8 cellular contexts compared by ENCODE assay signal in genomic region chr6:134173936-134174789, GRCh38.
DNase-seq lines count a peak whose midpoint lies in the region; ATAC-seq and TF ChIP-seq lines count a peak whose summit lies in the region.

No MANE protein-coding gene starts in this region.

- TF ChIP-seq CTCF in tibial artery (IDR thresholded peaks at IDR 0.05): peak; percentile 79 to 84

- H3K27me3 ChIP-seq in adipocyte (replicated peaks; ENCODE audit: control insufficient read depth, insufficient read depth, low read length): no peaks in the 10 kb centered on the region
- H3K27me3 ChIP-seq in trophoblast cell (ENCODE audit: insufficient read depth, low read length): no peaks in the 10 kb centered on the region
- no peaks in the 10 kb centered on the region for H3K27me3 ChIP-seq in tibial artery

- no peaks in the 10 kb centered on the region for H3K9me3 ChIP-seq in adipocyte (ENCODE audit: control insufficient read depth, low read length)
- no peaks in the 10 kb centered on the region for H3K9me3 ChIP-seq in trophoblast cell (ENCODE audit: insufficient read depth, low read depth, low read length)
- H3K9me3 ChIP-seq in tibial artery: no peaks in the 10 kb centered on the region

- H2BK120ac ChIP-seq in trophoblast cell (ENCODE audit: insufficient read depth, low read length, poor library complexity): no peak overlapping the region

- peak overlapping the region; percentile 94 for H3K4me3 ChIP-seq in adipocyte (ENCODE audit: low read length)
- H3K4me3 ChIP-seq in trophoblast cell (ENCODE audit: low read depth, low read length): peak overlapping the region; percentile 80
- peak overlapping the region; percentile 80 to 90 for H3K4me3 ChIP-seq in tibial artery

- ATAC-seq in GM21528 (IDR thresholded peaks at IDR 0.05; ENCODE audit: low FRiP score, unreplicated experiment): peak; percentile 30

- H3K4me2 ChIP-seq in trophoblast cell (ENCODE audit: low read length): peak overlapping the region; percentile 98

- H3K79me2 ChIP-seq in trophoblast cell (ENCODE audit: control insufficient read depth, insufficient read depth, low read length, poor library complexity): peaks cover 10% of the 10 kb centered on the region

- no peak overlapping the region for H3K18ac ChIP-seq in trophoblast cell (ENCODE audit: low read length)

- H2BK12ac ChIP-seq in trophoblast cell (ENCODE audit: low read length): no peak overlapping the region

- peak overlapping the region; percentile 51 for H2AFZ ChIP-seq in trophoblast cell (ENCODE audit: insufficient read depth, low read length, poor library complexity)

- WGBS in trophoblast cell (ENCODE audit: extremely low coverage, insufficient coverage, insufficient read length): no CpG with 5 or more reads among the region's 24 CpGs

- H2AK5ac ChIP-seq in trophoblast cell (ENCODE audit: low read length): no peak overlapping the region

- no peak overlapping the region for H3K23ac ChIP-seq in trophoblast cell (ENCODE audit: low read length)

- no peak overlapping the region for H4K12ac ChIP-seq in trophoblast cell (ENCODE audit: low read depth, low read length)

- peaks cover 18% of the 10 kb centered on the region for H3K79me1 ChIP-seq in trophoblast cell (ENCODE audit: low read length)

- H4K8ac ChIP-seq in trophoblast cell (ENCODE audit: low read depth, low read length): no peak overlapping the region

- peaks cover 44% of the 10 kb centered on the region for H3K36me3 ChIP-seq in adipocyte (ENCODE audit: control insufficient read depth, insufficient read depth, low read length, severe bottlenecking)
- peaks cover 9 to 19% of the 10 kb centered on the region in 2 experiments for H3K36me3 ChIP-seq in trophoblast cell (ENCODE audit: control insufficient read depth in 1 of 2, insufficient read depth in 2 of 2, low read length in 2 of 2)
- peaks cover 27 to 41% (median 33%) of the 10 kb centered on the region in 3 donors for H3K36me3 ChIP-seq in tibial artery

- H2BK5ac ChIP-seq in trophoblast cell (ENCODE audit: low read depth, low read length, poor library complexity): no peak overlapping the region

- peaks cover 42% of the 10 kb centered on the region for H3K4me1 ChIP-seq in adipocyte (ENCODE audit: control insufficient read depth, insufficient read depth, low read length)
- peaks cover 8% of the 10 kb centered on the region in 2 experiments for H3K4me1 ChIP-seq in trophoblast cell (ENCODE audit: control insufficient read depth in 1 of 2, insufficient read depth in 2 of 2, low read length in 2 of 2)
- peaks cover 0 to 32% (median 20%) of the 10 kb centered on the region in 4 donors for H3K4me1 ChIP-seq in tibial artery

- intact Hi-C loops in cardiac septum (cut with DNase I): loop anchor here (1.0 to 10.0 kb wide), 7 partner anchors 169 to 763 kb away; no protein-coding TSS in a partner anchor
- intact Hi-C loops in tibial artery (cut with DNase I; ENCODE audit: low total_unique reads): loop anchor here (1.0 to 10.0 kb wide), 3 partner anchors 201 to 648 kb away; no protein-coding TSS in a partner anchor

- no peak overlapping the region for H3K14ac ChIP-seq in trophoblast cell (ENCODE audit: low read length)

- DNase-seq in AG20443 (ENCODE audit: low spot score) (peak; percentile 65), NCI-H128 (lab: John Stamatoyannopoulos, UW; ENCODE audit: unreplicated experiment) (peak; percentile 68), SW 1271 (lab: John Stamatoyannopoulos, UW) (peak; percentile 51 to 86), adipocyte (ENCODE audit: low read depth) (peak; percentile 93), cardiac septum (ENCODE audit: low spot score) (peak; percentile 86), trophoblast cell (peak; percentile 84 to 95), tibial artery (peak; percentile 87 to 88)

- H3K27ac ChIP-seq in trophoblast cell (ENCODE audit: low read depth, low read length) (no peak overlapping the region), tibial artery (peak overlapping the region; percentile 96 to 99)

- no peak overlapping the region for H3K4ac ChIP-seq in trophoblast cell (ENCODE audit: low read depth, low read length)

- no peak overlapping the region for H4K91ac ChIP-seq in trophoblast cell (ENCODE audit: low read depth, low read length)

- H3K9ac ChIP-seq in adipocyte (ENCODE audit: low read length) (peak overlapping the region; percentile 87), trophoblast cell (ENCODE audit: low read length) (peak overlapping the region; percentile 80)
